In genomic region chr11:46475926-46476545, GRCh38 we compare ENCODE assay signal across 2 cellular contexts.
A peak's percentile ranks its signal among the peaks of the same experiment; 100 is the strongest.
TF ChIP-seq lines count a peak whose summit lies in the region.

No MANE protein-coding gene starts in this region.

TF ChIP-seq in GM12878, 131 proteins besides CTCF, POLR2A, EP300 and RAD21 (continues in another document):
- no peak for TF ChIP-seq KLF5 (IDR thresholded peaks at IDR 0.05; ENCODE audit: partially characterized antibody)
- TF ChIP-seq HSF1 (IDR thresholded peaks at IDR 0.05; ENCODE audit: low read depth, low read length), result no peak
- no peak for TF ChIP-seq RCOR1 (conservative IDR thresholded peaks at IDR 0.05; ENCODE audit: low read depth, low read length)
- TF ChIP-seq RB1 (IDR thresholded peaks at IDR 0.05; ENCODE audit: borderline replicate concordance), result no peak
- no peak for TF ChIP-seq SREBF2 (IDR thresholded peaks at IDR 0.05; ENCODE audit: low read length)
- TF ChIP-seq, protein P1, sequence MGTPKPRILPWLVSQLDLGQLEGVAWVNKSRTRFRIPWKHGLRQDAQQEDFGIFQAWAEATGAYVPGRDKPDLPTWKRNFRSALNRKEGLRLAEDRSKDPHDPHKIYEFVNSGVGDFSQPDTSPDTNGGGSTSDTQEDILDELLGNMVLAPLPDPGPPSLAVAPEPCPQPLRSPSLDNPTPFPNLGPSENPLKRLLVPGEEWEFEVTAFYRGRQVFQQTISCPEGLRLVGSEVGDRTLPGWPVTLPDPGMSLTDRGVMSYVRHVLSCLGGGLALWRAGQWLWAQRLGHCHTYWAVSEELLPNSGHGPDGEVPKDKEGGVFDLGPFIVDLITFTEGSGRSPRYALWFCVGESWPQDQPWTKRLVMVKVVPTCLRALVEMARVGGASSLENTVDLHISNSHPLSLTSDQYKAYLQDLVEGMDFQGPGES (IDR thresholded peaks at IDR 0.05), result no peak
- TF ChIP-seq MLLT1 (IDR thresholded peaks at IDR 0.05), result 0 out of 2 replicates have a peak, but pooled peaks have one; percentile 10
- TF ChIP-seq TARDBP (IDR thresholded peaks at IDR 0.05; ENCODE audit: borderline replicate concordance), result no peak
- 0 out of 2 replicates have a peak, but pooled peaks have one; percentile 56 for TF ChIP-seq HDGF (IDR thresholded peaks at IDR 0.05)
- TF ChIP-seq TCF7 (IDR thresholded peaks at IDR 0.05; ENCODE audit: borderline replicate concordance), result no peak
- TF ChIP-seq, protein P2, sequence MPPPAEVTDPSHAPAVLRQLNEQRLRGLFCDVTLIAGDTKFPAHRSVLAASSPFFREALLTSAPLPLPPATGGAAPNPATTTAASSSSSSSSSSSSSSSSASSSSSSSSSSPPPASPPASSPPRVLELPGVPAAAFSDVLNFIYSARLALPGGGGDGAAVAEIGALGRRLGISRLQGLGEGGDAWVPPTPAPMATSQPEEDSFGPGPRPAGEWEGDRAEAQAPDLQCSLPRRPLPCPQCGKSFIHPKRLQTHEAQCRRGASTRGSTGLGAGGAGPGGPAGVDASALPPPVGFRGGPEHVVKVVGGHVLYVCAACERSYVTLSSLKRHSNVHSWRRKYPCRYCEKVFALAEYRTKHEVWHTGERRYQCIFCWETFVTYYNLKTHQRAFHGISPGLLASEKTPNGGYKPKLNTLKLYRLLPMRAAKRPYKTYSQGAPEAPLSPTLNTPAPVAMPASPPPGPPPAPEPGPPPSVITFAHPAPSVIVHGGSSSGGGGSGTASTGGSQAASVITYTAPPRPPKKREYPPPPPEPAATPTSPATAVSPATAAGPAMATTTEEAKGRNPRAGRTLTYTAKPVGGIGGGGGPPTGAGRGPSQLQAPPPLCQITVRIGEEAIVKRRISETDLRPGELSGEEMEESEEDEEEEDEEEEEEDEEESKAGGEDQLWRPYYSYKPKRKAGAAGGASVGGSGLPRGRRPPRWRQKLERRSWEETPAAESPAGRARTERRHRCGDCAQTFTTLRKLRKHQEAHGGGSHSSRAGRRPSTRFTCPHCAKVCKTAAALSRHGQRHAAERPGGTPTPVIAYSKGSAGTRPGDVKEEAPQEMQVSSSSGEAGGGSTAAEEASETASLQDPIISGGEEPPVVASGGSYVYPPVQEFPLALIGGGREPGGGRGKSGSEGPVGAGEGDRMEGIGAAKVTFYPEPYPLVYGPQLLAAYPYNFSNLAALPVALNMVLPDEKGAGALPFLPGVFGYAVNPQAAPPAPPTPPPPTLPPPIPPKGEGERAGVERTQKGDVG (CRISPR knock-in tag; IDR thresholded peaks at IDR 0.05), result no peak
- no peak for TF ChIP-seq USF1 (IDR thresholded peaks at IDR 0.05; ENCODE audit: borderline replicate concordance, extremely low read length, insufficient read depth, low read depth, low read length)
- no peak for TF ChIP-seq MYC (IDR thresholded peaks at IDR 0.05; ENCODE audit: insufficient read depth, insufficient read length, insufficient replicate concordance, low read length, severe bottlenecking)
- TF ChIP-seq RBBP5 (conservative IDR thresholded peaks at IDR 0.05), result no peak

TF ChIP-seq in GM12891, 5 proteins besides CTCF, POLR2A, EP300 and RAD21:
- TF ChIP-seq PAX5 (IDR thresholded peaks at IDR 0.05; ENCODE audit: insufficient read depth, low read length, severe bottlenecking) (no peak), POU2F2 (IDR thresholded peaks at IDR 0.05; ENCODE audit: low read depth, low read length) (no peak), SPI1 (IDR thresholded peaks at IDR 0.05; ENCODE audit: low read depth, low read length) (no peak), POLR2AphosphoS5 (IDR thresholded peaks at IDR 0.05; ENCODE audit: low read depth, low read length) (no peak), TAF1 (IDR thresholded peaks at IDR 0.05; ENCODE audit: low read depth, low read length) (no peak)
